Comparison of ENCODE assay signal across 1 cellular context in genomic region chr4:176780995-176781738, GRCh38.
TF ChIP-seq lines count a peak whose summit lies in the region.

No MANE protein-coding gene starts in this region.

TF ChIP-seq in A549, 52 proteins besides CTCF, POLR2A, EP300 and RAD21 (continued from another document):
- no peak for TF ChIP-seq TFCP2L1 (CRISPR knock-in tag; IDR thresholded peaks at IDR 0.05)
- TF ChIP-seq MAX (IDR thresholded peaks at IDR 0.05) = no peak
- TF ChIP-seq PBX3 (IDR thresholded peaks at IDR 0.05) = no peak
- TF ChIP-seq BCL3 (IDR thresholded peaks at IDR 0.05) = peak; percentile 23; the same call in 1 of the 3 replicates
- no peak for TF ChIP-seq MYC (IDR thresholded peaks at IDR 0.05; ENCODE audit: borderline replicate concordance, low read length)
- TF ChIP-seq BHLHE40 (IDR thresholded peaks at IDR 0.05; ENCODE audit: low read depth, low read length) = no peak
- TF ChIP-seq CEBPB (IDR thresholded peaks at IDR 0.05) = peak in 1 of 2 experiments; percentile 27; a peak in 1 of 4 replicates
- TF ChIP-seq JUNB (IDR thresholded peaks at IDR 0.05) = peak; percentile 89
- TF ChIP-seq E2F6 (IDR thresholded peaks at IDR 0.05; ENCODE audit: borderline replicate concordance, low read depth) = no peak
- TF ChIP-seq HMGXB4 (CRISPR knock-in tag; IDR thresholded peaks at IDR 0.05; ENCODE audit: borderline replicate concordance) = no peak
- no peak for TF ChIP-seq EHF (CRISPR knock-in tag; IDR thresholded peaks at IDR 0.05)
- TF ChIP-seq HOXA7 (CRISPR knock-in tag; IDR thresholded peaks at IDR 0.05) = no peak
- TF ChIP-seq ESRRA (IDR thresholded peaks at IDR 0.05; ENCODE audit: borderline replicate concordance, low read length) = no peak
- no peak for TF ChIP-seq ZFP36 (IDR thresholded peaks at IDR 0.05; ENCODE audit: borderline replicate concordance, partially characterized antibody)
- TF ChIP-seq EHMT2 (IDR thresholded peaks at IDR 0.05; ENCODE audit: low read depth) = no peak
- no peak for TF ChIP-seq TP53 (CRISPR knock-in tag; IDR thresholded peaks at IDR 0.05)
- TF ChIP-seq USF2 (IDR thresholded peaks at IDR 0.05) = no peak
- TF ChIP-seq CBX2 (IDR thresholded peaks at IDR 0.05; ENCODE audit: borderline replicate concordance, low read depth) = no peak
